ENCODE assay signal across 12 cellular contexts in genomic region chr13:99249178-99249577, GRCh38. TPM values are rescaled to one million over a fixed set of nuclear protein-coding genes. Genes with fewer than 3 reads are reported as not detected.
DNase-seq lines count a peak whose midpoint lies in the region; ATAC-seq, FAIRE-seq and TF ChIP-seq lines count a peak whose summit lies in the region.
"Not testable (repeated sequence)": the region's sequence is repeated elsewhere in the genome, so short reads cannot be mapped to it uniquely, and the experiment has no call there.
"Had no signal": no experiment of that assay in that cellular context is flagged by ENCODE, and none has a peak within 500 bp of the region (broad histone marks: within the 10 kb centered on the region; RNA-seq: fewer than 3 reads in every experiment).

No MANE protein-coding gene starts in this region.

- FAIRE-seq in astrocyte (lab: Jason Lieb, UNC) = not testable (repeated sequence)

- H3K4me2 ChIP-seq in astrocyte (ENCODE audit: low read length) = not testable (repeated sequence)

- H3K36me3 Mint-ChIP-seq in CD8-positive, alpha-beta T cell = peaks cover 69% of the 10 kb centered on the region
- H3K36me3 Mint-ChIP-seq in T-cell (peaks cover 57% of the 10 kb centered on the region), astrocyte (ENCODE audit: low read depth, unreplicated experiment) (peaks cover 11% of the 10 kb centered on the region)
- peaks cover 78% of the 10 kb centered on the region for H3K36me3 Mint-ChIP-seq in activated T-helper 17 cell treated with anti-CD3 and anti-CD28 coated beads, Interleukin-2, amount 50 U/mL, for 72 hours (ENCODE audit: low read depth)
- peaks cover 8 to 54% (median 50%) of the 10 kb centered on the region in 5 donors for H3K36me3 Mint-ChIP-seq in naive thymus-derived CD4-positive, alpha-beta T cell
- peaks cover 57% of the 10 kb centered on the region for H3K36me3 Mint-ChIP-seq in stimulated activated memory B cell treated with anti-CD40 and anti-IgM and Interleukin-4, amounts not matched to agents 10 μg/mL and 1 μg/mL and 100 μg/mL, for 72 hours

- H3K27me3 Mint-ChIP-seq in CD8-positive, alpha-beta T cell (ENCODE audit: low read depth); T-cell; activated T-helper 17 cell treated with anti-CD3 and anti-CD28 coated beads, Interleukin-2, amount 50 U/mL, for 72 hours; astrocyte (ENCODE audit: low read depth, unreplicated experiment); naive thymus-derived CD4-positive, alpha-beta T cell; stimulated activated memory B cell treated with anti-CD40 and anti-IgM and Interleukin-4, amounts not matched to agents 10 μg/mL and 1 μg/mL and 100 μg/mL, for 72 hours: not testable (repeated sequence)

- H3K9me3 ChIP-seq in CD8-positive, alpha-beta T cell (ENCODE audit: low read length); HEK293 (ENCODE audit: control insufficient read depth, insufficient read depth, low read depth, low read length); astrocyte (ENCODE audit: insufficient read depth, low read depth, low read length); naive thymus-derived CD4-positive, alpha-beta T cell (ENCODE audit: control insufficient read depth in 2 of 3, low read length in 3 of 3): not testable (repeated sequence)

- peaks cover 62% of the 10 kb centered on the region for H3K4me1 Mint-ChIP-seq in CD8-positive, alpha-beta T cell (ENCODE audit: low read depth)
- H3K4me1 Mint-ChIP-seq in T-cell = peaks cover 52 to 59% (median 57%) of the 10 kb centered on the region in 3 donors
- H3K4me1 Mint-ChIP-seq in activated T-helper 17 cell treated with anti-CD3 and anti-CD28 coated beads, Interleukin-2, amount 50 U/mL, for 72 hours = peaks cover 36% of the 10 kb centered on the region
- peaks cover 11% of the 10 kb centered on the region for H3K4me1 Mint-ChIP-seq in astrocyte (ENCODE audit: low read depth, unreplicated experiment)
- peaks cover 26 to 64% (median 56%) of the 10 kb centered on the region in 7 donors for H3K4me1 Mint-ChIP-seq in naive thymus-derived CD4-positive, alpha-beta T cell
- H3K4me1 Mint-ChIP-seq in stimulated activated memory B cell treated with anti-CD40 and anti-IgM and Interleukin-4, amounts not matched to agents 10 μg/mL and 1 μg/mL and 100 μg/mL, for 72 hours = peaks cover 33% of the 10 kb centered on the region

- H3K27me3 ChIP-seq in CD8-positive, alpha-beta T cell (ENCODE audit: insufficient read depth, low read length); astrocyte (ENCODE audit: insufficient read depth, low read length); naive thymus-derived CD4-positive, alpha-beta T cell (ENCODE audit: control insufficient read depth in 2 of 2, insufficient read depth in 2 of 2, low read length in 2 of 2): not testable (repeated sequence)

- H3K4me3 Mint-ChIP-seq in CD8-positive, alpha-beta T cell; T-cell; activated T-helper 17 cell treated with anti-CD3 and anti-CD28 coated beads, Interleukin-2, amount 50 U/mL, for 72 hours; astrocyte (ENCODE audit: unreplicated experiment); naive thymus-derived CD4-positive, alpha-beta T cell; stimulated activated memory B cell treated with anti-CD40 and anti-IgM and Interleukin-4, amounts not matched to agents 10 μg/mL and 1 μg/mL and 100 μg/mL, for 72 hours: not testable (repeated sequence)

- not testable (repeated sequence) for TF ChIP-seq CTCF in CD8-positive, alpha-beta T cell (IDR thresholded peaks at IDR 0.05); HEK293 (tag by site-specific recombination; IDR thresholded peaks at IDR 0.05); astrocyte (IDR thresholded peaks at IDR 0.05; ENCODE audit: insufficient read depth, low read depth, low read length)

- H3K9me3 Mint-ChIP-seq in CD8-positive, alpha-beta T cell; T-cell; activated T-helper 17 cell treated with anti-CD3 and anti-CD28 coated beads, Interleukin-2, amount 50 U/mL, for 72 hours; astrocyte (ENCODE audit: unreplicated experiment); naive thymus-derived CD4-positive, alpha-beta T cell; stimulated activated memory B cell treated with anti-CD40 and anti-IgM and Interleukin-4, amounts not matched to agents 10 μg/mL and 1 μg/mL and 100 μg/mL, for 72 hours: not testable (repeated sequence)

- not testable (repeated sequence) for H3K4me3 ChIP-seq in CD8-positive, alpha-beta T cell (ENCODE audit: low read depth, low read length); HEK293 (ENCODE audit: low read depth, low read length); astrocyte (ENCODE audit: insufficient read depth, low read depth, low read length); naive thymus-derived CD4-positive, alpha-beta T cell (ENCODE audit: low read length)

- H3K36me3 ChIP-seq in CD8-positive, alpha-beta T cell (ENCODE audit: insufficient read depth, low read length); HEK293 (ENCODE audit: control insufficient read depth in 2 of 2, insufficient read depth in 1 of 2, low read length in 2 of 2); astrocyte (ENCODE audit: insufficient read depth, low read length): not testable (repeated sequence)
- H3K36me3 ChIP-seq in naive thymus-derived CD4-positive, alpha-beta T cell (ENCODE audit: control insufficient read depth in 2 of 3, insufficient read depth in 3 of 3, low read length in 3 of 3) = peaks cover 0 to 33% (median 6%) of the 10 kb centered on the region in 3 experiments

- ATAC-seq in CD8-positive, alpha-beta T cell; T-cell (replicated peaks in 1 of 4); activated T-helper 17 cell treated with anti-CD3 and anti-CD28 coated beads, Interleukin-2, amount 50 U/mL, for 72 hours (replicated peaks); naive thymus-derived CD4-positive, alpha-beta T cell; stimulated activated memory B cell treated with anti-CD40 and anti-IgM and Interleukin-4, amounts not matched to agents 10 μg/mL and 1 μg/mL and 100 μg/mL, for 72 hours: not testable (repeated sequence)

- POLR2A ChIA-PET in CD8-positive, alpha-beta T cell (lab: Charles Lee) = interaction anchor here (1.0 kb wide), 1 partner anchor 48 kb away, joined by 3 read pairs; the partner anchor contains the start of gene UBAC2
- POLR2A ChIA-PET in HEK293 (lab: Yijun Ruan, JAX) = not testable (repeated sequence)
- POLR2A ChIA-PET in T-cell (lab: Charles Lee) = interaction anchor here in 1 of 2 donors (0.7 kb wide), 1 partner anchor 20 kb away, joined by 5 read pairs; no protein-coding TSS in a partner anchor
- POLR2A ChIA-PET in naive thymus-derived CD4-positive, alpha-beta T cell (lab: Charles Lee) = interaction anchor here (0.7 to 1.5 kb wide), 3 partner anchors 20 to 42 kb away, joined by 3 to 7 read pairs (median 5); no protein-coding TSS in a partner anchor

- H3K79me2 ChIP-seq in astrocyte (ENCODE audit: insufficient read depth, low read length) = not testable (repeated sequence)

- not testable (repeated sequence) for H3K27ac ChIP-seq in CD8-positive, alpha-beta T cell (ENCODE audit: low read depth, low read length); HEK293 (ENCODE audit: extremely low read depth, low read depth, low read length); astrocyte (ENCODE audit: low read depth, low read length); naive thymus-derived CD4-positive, alpha-beta T cell (ENCODE audit: low read depth, low read length)

- not testable (repeated sequence) for H3K9ac ChIP-seq in astrocyte (ENCODE audit: low read length)

- peaks cover 33% of the 10 kb centered on the region for H3K4me1 ChIP-seq in CD8-positive, alpha-beta T cell (ENCODE audit: insufficient read depth, low read length)
- H3K4me1 ChIP-seq in HEK293 (ENCODE audit: control insufficient read depth, insufficient read depth, low read length); astrocyte (ENCODE audit: insufficient read depth, low read length): not testable (repeated sequence)
- peaks cover 8 to 16% of the 10 kb centered on the region in 2 donors for H3K4me1 ChIP-seq in naive thymus-derived CD4-positive, alpha-beta T cell (ENCODE audit: control insufficient read depth in 2 of 2, insufficient read depth in 2 of 2, low read length in 2 of 2)

- not testable (repeated sequence) for H4K20me1 ChIP-seq in astrocyte (ENCODE audit: insufficient read depth, low read length)

- H2AFZ ChIP-seq in astrocyte (ENCODE audit: low read depth, low read length) = not testable (repeated sequence)

- intact Hi-C loops in CD8-positive, alpha-beta T cell (cut with DNase I, micrococcal nuclease); naive thymus-derived CD4-positive, alpha-beta T cell (cut with micrococcal nuclease): not testable (repeated sequence)

- peak overlapping the region; percentile 81 for H3K27ac Mint-ChIP-seq in CD8-positive, alpha-beta T cell
- peak overlapping the region; percentile 77 to 85 for H3K27ac Mint-ChIP-seq in T-cell
- peak overlapping the region; percentile 22 for H3K27ac Mint-ChIP-seq in activated T-helper 17 cell treated with anti-CD3 and anti-CD28 coated beads, Interleukin-2, amount 50 U/mL, for 72 hours
- not testable (repeated sequence) for H3K27ac Mint-ChIP-seq in astrocyte (ENCODE audit: unreplicated experiment)
- peak overlapping the region in 8 of 9 donors; percentile 14 to 89 (median 68) for H3K27ac Mint-ChIP-seq in naive thymus-derived CD4-positive, alpha-beta T cell
- peak overlapping the region; percentile 30 for H3K27ac Mint-ChIP-seq in stimulated activated memory B cell treated with anti-CD40 and anti-IgM and Interleukin-4, amounts not matched to agents 10 μg/mL and 1 μg/mL and 100 μg/mL, for 72 hours

- CTCF ChIA-PET in CD8-positive, alpha-beta T cell (lab: Charles Lee) = interaction anchor here (1.1 kb wide), 1 partner anchor 20 kb away, joined by 3 read pairs; no protein-coding TSS in a partner anchor
- CTCF ChIA-PET in HEK293 (lab: Yijun Ruan, JAX) = interaction anchor here (0.6 to 0.7 kb wide), 2 partner anchors 215 to 957 kb away, joined by 3 read pairs; no protein-coding TSS in a partner anchor
- CTCF ChIA-PET in T-cell (lab: Charles Lee); naive thymus-derived CD4-positive, alpha-beta T cell (lab: Charles Lee): not testable (repeated sequence)

- not testable (repeated sequence) for DNase-seq in CD8-positive, alpha-beta T cell; T-cell; naive thymus-derived CD4-positive, alpha-beta T cell
- peak; percentile 25 for DNase-seq in astrocyte (ENCODE audit: low read depth)

RNA-seq across cellular contexts. Expression of gene GPR18, which starts 9.0 kb away (rescaled TPM):
- 10 to 100 TPM; 31.9 to 36.2 TPM for total RNA-seq in CD8-positive, alpha-beta T cell
- total RNA-seq in T-cell (10 to 100 TPM; 15.2 to 26.7 (median 16.7) TPM), astrocyte (0.59 and 1.8 TPM in 2 replicates)
- 10 to 100 TPM in 1 of 2 donors, 1 to 10 TPM in 1; 8.7 to 10.1 TPM for total RNA-seq in activated T-helper 17 cell treated with anti-CD3 and anti-CD28 coated beads, Interleukin-2, amount 50 U/mL, for 72 hours
- 10 to 100 TPM; 11.5 to 40.4 (median 21.1) TPM for total RNA-seq in naive thymus-derived CD4-positive, alpha-beta T cell
- polyA plus RNA-seq in naive thymus-derived CD4-positive, alpha-beta T cell = 10 to 100 TPM; 27.9 to 35.9 TPM
- total RNA-seq: GM23338, H4, H9, HFFc6 had no signal
- polyA plus RNA-seq: A549 had no signal

RNA-seq across cellular contexts. Expression of gene UBAC2, which starts 48.5 kb away (rescaled TPM):
- total RNA-seq in CD8-positive, alpha-beta T cell = 10 to 100 TPM; 62.0 to 63.0 TPM
- total RNA-seq in T-cell (10 to 100 TPM; 83.3 to 99.3 (median 84.9) TPM), astrocyte (61.0 and 64.8 TPM in 2 replicates)
- total RNA-seq in activated T-helper 17 cell treated with anti-CD3 and anti-CD28 coated beads, Interleukin-2, amount 50 U/mL, for 72 hours = 10 to 100 TPM; 39.0 to 46.1 TPM
- 100 to 1,000 TPM in 2 of 5 experiments, 10 to 100 TPM in 3; 63.3 to 114 (median 90.2) TPM for total RNA-seq in naive thymus-derived CD4-positive, alpha-beta T cell
- 100 to 1,000 TPM; 142 TPM for polyA plus RNA-seq in naive thymus-derived CD4-positive, alpha-beta T cell

RNA-seq across cellular contexts. Expression of gene GPR183, which starts 58.0 kb away (rescaled TPM):
- 10 to 100 TPM; 80.2 to 85.5 TPM for total RNA-seq in CD8-positive, alpha-beta T cell
- total RNA-seq in T-cell (100 to 1,000 TPM in 3 of 5 donors, 10 to 100 TPM in 2; 69.9 to 152 (median 100) TPM), astrocyte (4.9 and 5.6 TPM in 2 replicates)
- 10 to 100 TPM; 92.4 to 95.1 TPM for total RNA-seq in activated T-helper 17 cell treated with anti-CD3 and anti-CD28 coated beads, Interleukin-2, amount 50 U/mL, for 72 hours
- 100 to 1,000 TPM in 4 of 5 experiments, 10 to 100 TPM in 1; 26.8 to 231 (median 112) TPM for total RNA-seq in naive thymus-derived CD4-positive, alpha-beta T cell
- polyA plus RNA-seq in naive thymus-derived CD4-positive, alpha-beta T cell = 100 to 1,000 TPM; 234 to 241 TPM
- total RNA-seq: GM23338, H9 had no signal
- polyA plus RNA-seq: A549 had no signal
